In the genomic region with DNA sequence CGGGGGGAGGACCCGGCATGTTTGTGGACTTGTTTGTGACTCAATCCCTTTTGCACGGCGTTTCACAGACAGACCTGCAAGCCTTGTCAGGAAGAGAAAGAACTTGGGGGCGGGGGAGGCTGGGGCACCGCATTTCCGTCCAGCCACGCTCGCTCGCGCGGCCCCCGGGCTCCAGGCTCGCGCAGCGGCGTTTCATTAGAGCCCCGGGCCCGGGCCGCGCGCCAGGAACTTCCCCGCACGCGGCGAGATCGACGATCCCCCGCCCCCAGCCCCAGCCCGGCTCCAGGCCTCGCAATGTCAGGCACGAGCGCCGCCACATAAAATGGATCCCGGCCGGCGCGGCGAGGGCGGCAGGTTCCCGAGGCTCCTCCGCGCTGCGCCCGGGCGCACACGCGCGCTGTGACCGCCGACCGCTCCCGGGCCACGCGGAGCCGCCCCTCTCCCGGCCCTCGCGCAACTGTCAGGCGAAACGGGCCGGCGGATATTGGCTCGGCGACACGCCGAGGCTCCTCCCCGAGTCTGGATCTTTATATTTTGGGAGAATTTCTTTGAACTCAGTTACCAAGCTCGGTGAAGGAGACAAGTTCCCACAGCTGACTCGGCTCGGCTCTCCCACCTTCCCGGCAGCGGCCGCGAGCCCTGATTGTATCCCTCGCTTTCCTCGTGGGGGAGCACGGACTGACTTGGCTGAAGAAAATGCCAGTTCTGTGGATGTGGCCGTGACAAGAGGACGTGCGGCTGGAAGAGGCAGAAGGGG, we compare ENCODE assay signal across 8 cellular contexts. TPM values are rescaled to one million over a fixed set of nuclear protein-coding genes. Genes with fewer than 3 reads are reported as not detected.
DNase-seq lines count a peak whose midpoint lies in the region; ATAC-seq and TF ChIP-seq lines count a peak whose summit lies in the region.

A gene (plus strand): TSS at position 557 of the 757 bp plus-strand sequence. CDS start 440 bp downstream, outside the sequence.

- H3K9me2 ChIP-seq in OCI-LY1 (ENCODE audit: low read depth, low read length) = no peaks in the 10 kb centered on the region

- no peaks in the 10 kb centered on the region for H4K20me1 ChIP-seq in OCI-LY1 (ENCODE audit: insufficient read depth, low read length)

- peak within 1 kb of the TSS; percentile 27 for H3K4me3 ChIP-seq in OCI-LY1 (ENCODE audit: low read depth, low read length, poor library complexity, severe bottlenecking)
- H3K4me3 ChIP-seq in right cardiac atrium (ENCODE audit: low read length) = peak within 1 kb of the TSS; percentile 55

- H3K9ac ChIP-seq in OCI-LY1 (ENCODE audit: low read length) = no peak within 1 kb of the TSS

- no peaks in the 10 kb centered on the region for H3F3A ChIP-seq in OCI-LY1 (ENCODE audit: insufficient read depth, low read length)

- DNase-seq in AG08396 (ENCODE audit: low spot score) = peak; percentile 70
- peak; percentile 24 for DNase-seq in GM19238 (ENCODE audit: insufficient read length, low spot score)
- peak; percentile 80 for DNase-seq in amniotic epithelial cell (ENCODE audit: low read depth)
- DNase-seq in right cardiac atrium = peak; percentile 35 to 68 (median 66)
- DNase-seq in renal cortical epithelial cell (ENCODE audit: low read depth) = peak; percentile 77

- intact Hi-C loops in right cardiac atrium (cut with DNase I) = loop anchor here (5.0 to 10.0 kb wide), 6 partner anchors 210 to 1340 kb away; no protein-coding TSS in a partner anchor

- no peak for TF ChIP-seq CTCF in OCI-LY1 (IDR thresholded peaks at IDR 0.05; ENCODE audit: low read length)

- H3K4me1 ChIP-seq in OCI-LY1 (ENCODE audit: insufficient read depth, low read length, severe bottlenecking) (peaks cover 7% of the 10 kb centered on the region), right cardiac atrium (ENCODE audit: control insufficient read depth, insufficient read depth, low read length) (no peaks in the 10 kb centered on the region)

- WGBS in right cardiac atrium = under 1% methylated on average over 81 of the region's 81 CpGs

- H3K27me3 ChIP-seq in OCI-LY1 (ENCODE audit: insufficient read depth, low read length) (peaks cover 9% of the 10 kb centered on the region; the same call in 1 of the 2 replicates), right cardiac atrium (ENCODE audit: control insufficient read depth, insufficient read depth) (no peaks in the 10 kb centered on the region)

- no peaks in the 10 kb centered on the region for H3K79me2 ChIP-seq in OCI-LY1 (ENCODE audit: insufficient read depth, low read length)

- H3K27ac ChIP-seq in OCI-LY1 (ENCODE audit: low read depth, low read length, poor library complexity, severe bottlenecking) (no peak within 1 kb of the TSS), right cardiac atrium (ENCODE audit: low read length) (no peak within 1 kb of the TSS)

- H2AFZ ChIP-seq in OCI-LY1 (ENCODE audit: low read length) = no peak within 1 kb of the TSS

- H3K4me2 ChIP-seq in OCI-LY1 (ENCODE audit: low read length) = peak within 1 kb of the TSS; percentile 38; the same call in 1 of the 2 replicates

- ATAC-seq in right cardiac atrium = peak; percentile 32 to 43
- no peak for ATAC-seq in HG03520 (IDR thresholded peaks at IDR 0.05; ENCODE audit: unreplicated experiment)
- ATAC-seq in GM18861 (IDR thresholded peaks at IDR 0.05; ENCODE audit: unreplicated experiment) = no peak

- H3K36me3 ChIP-seq in OCI-LY1 (ENCODE audit: insufficient read depth, low read length) = no peaks in the 10 kb centered on the region

- H3K9me3 ChIP-seq in OCI-LY1 (ENCODE audit: low read length) (no peaks in the 10 kb centered on the region), right cardiac atrium (ENCODE audit: control insufficient read depth, low read length) (no peaks in the 10 kb centered on the region)

RNA-seq across cellular contexts. Expression of the gene that starts here (rescaled TPM):
- total RNA-seq in right cardiac atrium = under 1 TPM; 0.25 to 0.41 (median 0.32) TPM
- polyA plus RNA-seq in right cardiac atrium = 0.11 TPM
- 5.4 and 19.4 TPM in 2 replicates for total RNA-seq in renal cortical epithelial cell

Comparison
In these comparisons a context has a peak if more than half of its experiments do, and no peak if none do; other contexts are left out.
1. Peak in DNase-seq, ATAC-seq and H3K4me3 ChIP-seq in right cardiac atrium; RNA of the gene not detected or under 1 TPM.
2. DNase-seq: peak in every context shown above with its lines; median percentile 80 in amniotic epithelial cell; 77 in renal cortical epithelial cell; 70 in AG08396; 66 in right cardiac atrium; 24 in GM19238.